ENCODE assay signal across 9 cellular contexts in the genomic region with DNA sequence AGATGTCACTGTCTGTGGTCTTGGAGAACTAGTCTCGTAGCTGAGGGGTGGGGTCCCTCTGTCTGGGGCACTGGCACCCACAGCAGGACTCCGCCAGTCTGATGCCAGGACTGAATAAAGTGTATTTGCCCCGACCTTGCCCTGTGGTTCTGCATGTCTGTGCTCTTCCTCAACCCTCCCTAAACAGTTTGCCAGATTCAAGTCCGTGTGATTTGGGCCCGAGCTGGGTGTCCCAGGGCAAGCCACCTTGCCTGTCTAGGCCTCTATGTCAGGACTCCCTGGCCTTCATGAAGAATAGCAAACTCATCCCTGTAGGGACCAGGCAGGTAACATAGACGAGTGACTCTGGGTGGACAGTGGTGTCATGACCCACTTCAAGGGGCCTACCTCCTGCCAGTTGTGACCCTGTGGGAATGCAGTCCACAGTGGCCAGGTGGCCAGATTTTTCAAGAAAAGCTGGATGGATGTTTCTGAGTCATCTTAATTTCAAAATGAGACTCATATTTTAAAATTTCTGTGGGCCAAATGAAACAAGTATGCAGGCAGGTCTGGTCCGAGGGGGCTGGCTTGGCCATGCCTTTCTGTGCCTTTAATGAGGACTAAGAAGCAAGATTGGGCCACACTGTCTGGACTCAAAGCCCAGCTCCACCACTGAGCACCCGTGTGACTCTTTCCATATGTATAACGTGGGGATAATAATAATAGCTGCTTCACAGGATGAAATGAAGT. TPM values are rescaled to one million over a fixed set of nuclear protein-coding genes. Genes with fewer than 3 reads are reported as not detected.
DNase-seq lines count a peak whose midpoint lies in the region; ATAC-seq and TF ChIP-seq lines count a peak whose summit lies in the region.
"Had no signal": no experiment of that assay in that cellular context is flagged by ENCODE, and none has a peak within 500 bp of the region (broad histone marks: within the 10 kb centered on the region; RNA-seq: fewer than 3 reads in every experiment).

No MANE protein-coding gene starts in this region.

- in situ Hi-C loops in astrocyte of the spinal cord (cut with HindIII; ENCODE audit: low sequenced_read_pairs): no loop called here

- H3K36me3 Mint-ChIP-seq in mesothelial cell of epicardium: peaks cover 4% of the 10 kb centered on the region

- H3K4me3 ChIP-seq in AG09309 (ENCODE audit: control insufficient read depth, low read depth, low read length): peak overlapping the region; percentile 64
- peak overlapping the region; percentile 67 for H3K4me3 ChIP-seq in HFF-Myc (replicated peaks; ENCODE audit: low read depth, low read length)
- H3K4me3 ChIP-seq in astrocyte of the spinal cord (ENCODE audit: low read depth, low read length): peak overlapping the region; percentile 82

- no peaks in the 10 kb centered on the region for H3K27me3 Mint-ChIP-seq in mesothelial cell of epicardium (ENCODE audit: low read depth)

- peak overlapping the region; percentile 89 for H3K4me3 Mint-ChIP-seq in mesothelial cell of epicardium

- no peak for TF ChIP-seq CTCF in AG09309 (IDR thresholded peaks at IDR 0.05; ENCODE audit: control insufficient read depth, insufficient read depth, low read depth, low read length, missing control alignments)
- TF ChIP-seq CTCF in HFF-Myc (IDR thresholded peaks at IDR 0.05; ENCODE audit: low read depth, low read length, missing control alignments): no peak
- no peak for TF ChIP-seq CTCF in astrocyte of the spinal cord (IDR thresholded peaks at IDR 0.05; ENCODE audit: low read depth, low read length)
- TF ChIP-seq CTCF in mesothelial cell of epicardium (IDR thresholded peaks at IDR 0.05; ENCODE audit: unreplicated experiment): no peak

- H3K27ac Mint-ChIP-seq in mesothelial cell of epicardium: peak overlapping the region; percentile 88

- DNase-seq in AG09309 (ENCODE audit: low read depth): no peak
- DNase-seq in HFF-Myc (ENCODE audit: extremely low read depth, low read depth): no peak
- DNase-seq in astrocyte of the spinal cord (ENCODE audit: low read depth, low spot score): no peak
- DNase-seq in mesothelial cell of epicardium (ENCODE audit: low spot score in 2 of 2, unreplicated experiment in 2 of 2): no peak
- no peak for DNase-seq in NCI-H2029 (lab: John Stamatoyannopoulos, UW)
- no peak for DNase-seq in NCI-H226
- DNase-seq in NCI-H510A treated with DMSO at 0.1 percent for 48 hours (lab: John Stamatoyannopoulos, UW): no peak

- H3K9me3 Mint-ChIP-seq in mesothelial cell of epicardium: no peaks in the 10 kb centered on the region

- peaks cover 34% of the 10 kb centered on the region for H3K4me1 Mint-ChIP-seq in mesothelial cell of epicardium

- ATAC-seq in GM21526 (IDR thresholded peaks at IDR 0.05; ENCODE audit: low FRiP score, unreplicated experiment): no peak
- ATAC-seq: heart left ventricle had no signal

RNA-seq across cellular contexts. Expression of a gene that starts 3.4 kb away (rescaled TPM):
- total RNA-seq in mesothelial cell of epicardium: 65.9 to 67.0 TPM (median 66.8 TPM) in 3 replicates

RNA-seq across cellular contexts. Expression of a gene that starts 18.2 kb away (rescaled TPM):
- total RNA-seq in mesothelial cell of epicardium: 41.0 to 46.2 TPM (median 41.2 TPM) in 3 replicates

RNA-seq across cellular contexts. Expression of a gene that starts 31.4 kb away (rescaled TPM):
- 40.2 to 40.8 TPM (median 40.5 TPM) in 3 replicates for total RNA-seq in mesothelial cell of epicardium

RNA-seq across cellular contexts. Expression of a gene that starts 38.2 kb away (rescaled TPM):
- total RNA-seq in mesothelial cell of epicardium: 52.3 to 58.1 TPM (median 52.8 TPM) in 3 replicates

RNA-seq across cellular contexts. Expression of a gene that starts 51.8 kb away (rescaled TPM):
- total RNA-seq in mesothelial cell of epicardium: 3.6 to 3.9 TPM (median 3.8 TPM) in 3 replicates
